In the genomic region with DNA sequence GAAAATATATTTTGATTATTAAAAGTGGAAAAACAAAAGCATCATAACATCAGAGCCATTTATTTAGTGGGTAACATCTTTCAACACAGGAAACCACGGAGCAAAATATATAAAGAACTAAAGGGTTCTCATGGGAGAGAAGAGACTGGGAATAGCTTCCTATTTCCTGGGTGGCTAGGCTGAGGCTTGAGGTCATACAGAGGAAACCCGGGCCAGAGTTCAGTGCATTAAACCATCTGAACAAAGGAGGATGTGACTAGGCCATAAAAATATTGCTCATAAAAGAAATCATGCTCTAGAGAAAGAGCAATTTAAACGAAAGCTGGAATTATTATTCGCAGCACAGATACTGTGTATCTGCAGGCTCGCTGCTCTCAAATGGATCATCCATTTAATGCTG, we compare ENCODE assay signal across 25 cellular contexts.
"Had no signal": no experiment of that assay in that cellular context is flagged by ENCODE, and none has a peak within 500 bp of the region (broad histone marks: within the 10 kb centered on the region; RNA-seq: fewer than 3 reads in every experiment).

No MANE protein-coding gene starts in this region.

- ATAC-seq: activated CD4-positive, alpha-beta T cell treated with anti-CD3 and anti-CD28 coated beads for 36 hours; activated CD8-positive, alpha-beta T cell treated with anti-CD3 and anti-CD28 coated beads for 36 hours; activated T-cell treated with anti-CD3 and anti-CD28 coated beads, Interleukin-2, amount 50 U/mL, for 72 hours had no signal

- H3K36me3 ChIP-seq: adrenal gland, breast epithelium, MG63, WERI-Rb-1 had no signal

- H3K9me3 ChIP-seq: adrenal gland, breast epithelium, MG63 had no signal

- H3K4me3 ChIP-seq: adrenal gland, breast epithelium, MG63, SK-N-MC had no signal

- H3K27ac ChIP-seq: breast epithelium, KMS-11, SK-N-MC, WERI-Rb-1 had no signal

- H3K9ac ChIP-seq: KMS-11 had no signal

- H3K4me1 ChIP-seq: adrenal gland, breast epithelium had no signal

- DNase-seq: activated CD4-positive, alpha-beta T cell treated with anti-CD3 and anti-CD28 coated beads for 36 hours; activated CD4-positive, alpha-beta T cell treated with anti-CD3 and anti-CD28 coated beads, Interleukin-2, amount 50 U/mL, for 1 hour; activated CD8-positive, alpha-beta memory T cell treated with anti-CD3 and anti-CD28 coated beads, Interleukin-2, amount 50 U/mL, for 4 hours; activated CD8-positive, alpha-beta T cell treated with anti-CD3 and anti-CD28 coated beads for 36 hours; activated gamma-delta T cell treated with Interleukin-2 at 50 U/mL for 16 hours; activated naive CD4-positive, alpha-beta T cell treated with anti-CD3 and anti-CD28 coated beads, Interleukin-2, amount 50 U/mL, for 16 hours; activated naive CD8-positive, alpha-beta T cell treated with anti-CD3 and anti-CD28 coated beads, Interleukin-2, amount 10 ng/mL, durations not matched to agents 7 days and 5 days; activated T-cell treated with anti-CD3 and anti-CD28 coated beads, Interleukin-2, amount 50 U/mL, for 72 hours; adrenal gland; anterior cingulate cortex; central memory CD4-positive, alpha-beta T cell; MG63; MV-4-11; NCI-H1092 treated with DMSO at 0.1 percent for 48 hours; NCI-H1417 treated with DMSO at 0.1 percent for 48 hours; NCI-H1694; NCI-H510A treated with DMSO at 0.1 percent for 48 hours; NCI-H69; NK-92 treated with Interleukin-12 subunit alpha and Interleukin-12 subunit beta, amount 100 ng/mL, for 24 hours; OCI-M1; T-helper 1 cell; WERI-Rb-1 had no signal

- H3K4me2 ChIP-seq: KMS-11 had no signal

- H3K27me3 ChIP-seq: adrenal gland, breast epithelium, MG63 had no signal
